In the genomic region with DNA sequence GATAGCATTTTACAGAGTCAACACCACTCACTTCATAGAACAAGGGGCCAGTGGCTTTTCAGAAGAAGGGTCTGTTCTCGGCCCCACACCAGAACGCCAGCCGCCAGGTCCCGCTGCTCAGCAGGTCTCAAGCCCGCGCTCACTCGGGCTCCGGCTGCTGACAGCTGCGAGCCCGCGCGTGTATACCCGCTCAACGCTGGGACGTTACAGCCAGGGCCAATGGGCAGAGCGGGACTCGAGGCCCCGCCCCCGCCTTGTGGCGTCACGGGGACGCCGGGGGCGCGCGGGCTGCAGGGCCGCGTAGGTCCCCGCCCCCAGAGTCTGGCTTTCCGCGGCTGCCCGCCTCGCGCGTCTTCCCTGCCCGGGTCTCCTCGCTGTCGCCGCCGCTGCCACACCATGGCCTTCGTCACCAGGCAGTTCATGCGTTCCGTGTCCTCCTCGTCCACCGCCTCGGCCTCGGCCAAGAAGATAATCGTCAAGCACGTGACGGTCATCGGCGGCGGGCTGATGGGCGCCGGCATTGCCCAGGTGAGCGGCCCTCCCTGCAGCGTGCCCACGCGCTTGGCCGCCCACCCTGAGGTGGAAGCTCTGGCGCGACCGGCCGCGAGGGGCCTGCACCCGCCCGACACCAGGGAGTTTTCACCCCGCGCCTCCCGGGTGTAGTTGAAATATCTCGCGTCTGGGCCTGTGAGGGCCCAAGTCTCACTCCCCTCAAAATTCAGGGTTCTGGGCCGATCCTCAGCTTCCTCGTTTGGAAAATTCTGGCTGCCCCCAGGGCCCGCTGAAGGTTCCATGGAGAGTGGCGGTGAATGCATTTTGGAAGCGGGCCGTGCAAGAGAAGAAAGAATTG, we compare ENCODE assay signal across 8 cellular contexts. TPM values are rescaled to one million over a fixed set of nuclear protein-coding genes. Genes with fewer than 3 reads are reported as not detected.
DNase-seq lines count a peak whose midpoint lies in the region; ATAC-seq and TF ChIP-seq lines count a peak whose summit lies in the region.

A gene (plus strand): TSS at position 353 of the 850 bp plus-strand sequence. CDS start 44 bp downstream, at position 397.

- peak within 1 kb of the TSS; percentile 90 for H3K4me3 Mint-ChIP-seq in activated naive CD8-positive, alpha-beta T cell

- peaks cover 14% of the 10 kb centered on the region for H3K4me1 ChIP-seq in osteoblast (ENCODE audit: insufficient read depth, low read length)
- peaks cover 27% of the 10 kb centered on the region for H3K4me1 ChIP-seq in testis

- TF ChIP-seq CTCF in GM10266 (IDR thresholded peaks at IDR 0.05; ENCODE audit: control insufficient read depth, insufficient read depth, low read depth, missing control alignments) (no peak), osteoblast (IDR thresholded peaks at IDR 0.05; ENCODE audit: extremely low read depth, low read depth, low read length) (no peak), testis (IDR thresholded peaks at IDR 0.05) (no peak)

- H3K27me3 Mint-ChIP-seq in activated naive CD8-positive, alpha-beta T cell = no peaks in the 10 kb centered on the region

- intact Hi-C loops in testis (cut with DNase I; ENCODE audit: low total_unique reads) = no loop called here

- WGBS in testis, 2 donors = 0% methylated on average over 19 to 61 of the region's 78 CpGs

- H3K27ac ChIP-seq in osteoblast (ENCODE audit: low read depth, low read length) = peak within 1 kb of the TSS; percentile 76
- peak within 1 kb of the TSS; percentile 94 to 98 for H3K27ac ChIP-seq in testis

- H3K4me3 ChIP-seq in osteoblast (ENCODE audit: insufficient read depth, low read length) (peak within 1 kb of the TSS; percentile 93), testis (peak within 1 kb of the TSS; percentile 78 to 97)

- peak within 1 kb of the TSS; percentile 81 for H3K4me2 ChIP-seq in osteoblast (ENCODE audit: insufficient read depth, low read length)

- H3K36me3 ChIP-seq in osteoblast (ENCODE audit: insufficient read depth, low read length) (no peaks in the 10 kb centered on the region), testis (ENCODE audit: low read depth, missing control alignments) (no peaks in the 10 kb centered on the region)

- DNase-seq in GM10266 (ENCODE audit: extremely low spot score) = peak; percentile 93
- peak; percentile 92 for DNase-seq in NCI-H1092 treated with DMSO at 0.1 percent for 48 hours (lab: John Stamatoyannopoulos, UW)
- DNase-seq in SKM-1 treated with dmso at 0.1 percent for 144 hours (lab: John Stamatoyannopoulos, UW; ENCODE audit: unreplicated experiment) = peak; percentile 85
- peak; percentile 92 for DNase-seq in glomerular visceral epithelial cell (ENCODE audit: extremely low spot score)
- peak; percentile 99 for DNase-seq in osteoblast (ENCODE audit: insufficient read length, low spot score, missing footprints)
- DNase-seq in testis = peak; percentile 97

- peaks cover 47% of the 10 kb centered on the region for H3K79me2 ChIP-seq in osteoblast (ENCODE audit: insufficient read depth, low read length)

- no peaks in the 10 kb centered on the region for H3K9me3 Mint-ChIP-seq in activated naive CD8-positive, alpha-beta T cell (ENCODE audit: low read depth)

- H3K36me3 Mint-ChIP-seq in activated naive CD8-positive, alpha-beta T cell = no peaks in the 10 kb centered on the region

- peak; percentile 60 for TF ChIP-seq POLR2A in testis (IDR thresholded peaks at IDR 0.05)

- H3K9me3 ChIP-seq in osteoblast (ENCODE audit: low read depth, low read length) = no peaks in the 10 kb centered on the region
- H3K9me3 ChIP-seq in testis = no peaks in the 10 kb centered on the region

- ATAC-seq in HG02610 (IDR thresholded peaks at IDR 0.05; ENCODE audit: unreplicated experiment) = peak; percentile 97

- peak within 1 kb of the TSS; percentile 81 for H3K27ac Mint-ChIP-seq in activated naive CD8-positive, alpha-beta T cell

- peak within 1 kb of the TSS; percentile 94 for H2AFZ ChIP-seq in osteoblast (ENCODE audit: low read length)

- no peaks in the 10 kb centered on the region for H4K20me1 ChIP-seq in osteoblast (ENCODE audit: insufficient read depth, low read length)

- H3K27me3 ChIP-seq in osteoblast (ENCODE audit: insufficient read depth, low read length) (no peaks in the 10 kb centered on the region), testis (no peaks in the 10 kb centered on the region)

- peaks cover 53% of the 10 kb centered on the region for H3K4me1 Mint-ChIP-seq in activated naive CD8-positive, alpha-beta T cell (ENCODE audit: low read depth)

RNA-seq across cellular contexts. Expression of the gene that starts here (rescaled TPM):
- total RNA-seq in osteoblast (9.0 and 10.3 TPM in 2 replicates), testis (10 to 100 TPM; 65.6 to 71.2 TPM)
- polyA plus RNA-seq in testis (ENCODE audit: insufficient read depth, low read depth, low replicate concordance) = 73.8 TPM

Comparison
In these comparisons a context has a peak if more than half of its experiments do, and no peak if none do; other contexts are left out.
1. Peak in every context shown above with its lines: DNase-seq, ATAC-seq, H3K4me3 ChIP-seq and H3K27ac ChIP-seq.